Comparison of ENCODE assay signal across 24 cellular contexts in genomic region chr6:87669051-87669450, GRCh38. TPM values are rescaled to one million over a fixed set of nuclear protein-coding genes. Genes with fewer than 3 reads are reported as not detected.
DNase-seq lines count a peak whose midpoint lies in the region; ATAC-seq and TF ChIP-seq lines count a peak whose summit lies in the region.
"Had no signal": no experiment of that assay in that cellular context is flagged by ENCODE, and none has a peak within 500 bp of the region (broad histone marks: within the 10 kb centered on the region; RNA-seq: fewer than 3 reads in every experiment).

No MANE protein-coding gene starts in this region.

- no peak for TF ChIP-seq EP300 in upper lobe of left lung (IDR thresholded peaks at IDR 0.05)

- intact Hi-C loops in psoas muscle (cut with DNase I), result no loop called here

- peaks cover 28% of the 10 kb centered on the region for H3K36me3 Mint-ChIP-seq in activated naive CD8-positive, alpha-beta T cell treated with anti-CD3 and anti-CD28 coated beads for 36 hours
- peaks cover 39% of the 10 kb centered on the region for H3K36me3 Mint-ChIP-seq in activated naive CD8-positive, alpha-beta T cell treated with anti-CD3 and anti-CD28 coated beads, Interleukin-2, amount 50 U/mL, for 24 hours (ENCODE audit: low read depth)

- POLR2A ChIA-PET in RWPE1 (lab: Yijun Ruan, JAX; ENCODE audit: low non-redundant PET), result interaction anchor here (0.7 kb wide), 1 partner anchor 33 kb away, joined by 4 read pairs; the partner anchor contains the start of gene AKIRIN2

- no peak for TF ChIP-seq POLR2A in upper lobe of left lung (IDR thresholded peaks at IDR 0.05)

- H3K9me3 ChIP-seq in psoas muscle (no peaks in the 10 kb centered on the region), upper lobe of left lung (no peaks in the 10 kb centered on the region)
- H3K9me3 ChIP-seq: BE2C, prostate gland, uterus had no signal

- H3K27me3 ChIP-seq in psoas muscle (ENCODE audit: insufficient read depth in 3 of 3, low read length in 2 of 3) (no peaks in the 10 kb centered on the region), upper lobe of left lung (no peaks in the 10 kb centered on the region)
- H3K27me3 ChIP-seq: BE2C, uterus had no signal

- CTCF ChIA-PET in RWPE1 (lab: Yijun Ruan, JAX), result no interaction called here

- WGBS in psoas muscle, 3 donors, result 73 to 77% (median 74%) methylated on average over 3 of the region's 3 CpGs
- WGBS in upper lobe of left lung, 2 donors, result 72 to 78% methylated on average over 3 of the region's 3 CpGs

- H3K27me3 Mint-ChIP-seq in activated naive CD8-positive, alpha-beta T cell treated with anti-CD3 and anti-CD28 coated beads for 36 hours, result no peaks in the 10 kb centered on the region
- no peaks in the 10 kb centered on the region for H3K27me3 Mint-ChIP-seq in activated naive CD8-positive, alpha-beta T cell treated with anti-CD3 and anti-CD28 coated beads, Interleukin-2, amount 50 U/mL, for 24 hours
- H3K27me3 Mint-ChIP-seq: activated CD8-positive, alpha-beta memory T cell treated with anti-CD3 and anti-CD28 coated beads, Interleukin-2, amount 10 ng/mL, durations not matched to agents 7 days and 5 days had no signal

- no peak for DNase-seq in activated naive CD8-positive, alpha-beta T cell treated with anti-CD3 and anti-CD28 coated beads for 36 hours
- DNase-seq in activated naive CD8-positive, alpha-beta T cell treated with anti-CD3 and anti-CD28 coated beads, Interleukin-2, amount 50 U/mL, for 24 hours, result no peak
- DNase-seq in RWPE1 (ENCODE audit: low spot score) (no peak), psoas muscle (no peak), ureter (ENCODE audit: low spot score) (no peak), upper lobe of left lung (no peak), NCI-H526 treated with DMSO at 0.1 percent for 48 hours (lab: John Stamatoyannopoulos, UW) (no peak)
- DNase-seq: 8988T; activated CD4-positive, CD25-positive, alpha-beta regulatory T cell treated with anti-CD3 and anti-CD28 coated beads, Interleukin-2, amount 50 U/mL, for 72 hours; activated CD8-positive, alpha-beta memory T cell treated with anti-CD3 and anti-CD28 coated beads, Interleukin-2, amount 10 ng/mL, durations not matched to agents 7 days and 5 days; BE2C; COR-L47; EL; foreskin melanocyte; MV-4-11; NCI-H1930; RPMI8226; stimulated activated CD4-positive, alpha-beta T cell treated with anti-CD3 and anti-CD28 coated beads, Interleukin-4, amount 100 ng/mL, for 1 hour; T1000; uterus had no signal

- no peak overlapping the region for H3K4me3 Mint-ChIP-seq in activated naive CD8-positive, alpha-beta T cell treated with anti-CD3 and anti-CD28 coated beads for 36 hours
- no peak overlapping the region for H3K4me3 Mint-ChIP-seq in activated naive CD8-positive, alpha-beta T cell treated with anti-CD3 and anti-CD28 coated beads, Interleukin-2, amount 50 U/mL, for 24 hours
- H3K4me3 Mint-ChIP-seq: activated CD8-positive, alpha-beta memory T cell treated with anti-CD3 and anti-CD28 coated beads, Interleukin-2, amount 10 ng/mL, durations not matched to agents 7 days and 5 days had no signal

- H3K4me3 ChIP-seq in psoas muscle (no peak overlapping the region), upper lobe of left lung (no peak overlapping the region)
- H3K4me3 ChIP-seq: prostate gland, smooth muscle cell, uterus had no signal

- H3K4me1 ChIP-seq in psoas muscle (peaks cover 28% of the 10 kb centered on the region), upper lobe of left lung (peaks cover 0 to 13% (median 2%) of the 10 kb centered on the region in 4 donors)
- H3K4me1 ChIP-seq: BE2C, prostate gland, uterus had no signal

- no peak for ATAC-seq in activated naive CD8-positive, alpha-beta T cell treated with anti-CD3 and anti-CD28 coated beads, Interleukin-2, amount 50 U/mL, for 24 hours
- peak; percentile 53 for ATAC-seq in HG02588 (IDR thresholded peaks at IDR 0.05; ENCODE audit: unreplicated experiment)
- no peak for ATAC-seq in psoas muscle
- no peak for ATAC-seq in upper lobe of left lung (ENCODE audit: low FRiP score in 2 of 2)
- ATAC-seq: activated CD8-positive, alpha-beta memory T cell treated with anti-CD3 and anti-CD28 coated beads, Interleukin-2, amount 10 ng/mL, durations not matched to agents 7 days and 5 days had no signal

- peak overlapping the region; percentile 42 for H3K27ac Mint-ChIP-seq in activated naive CD8-positive, alpha-beta T cell treated with anti-CD3 and anti-CD28 coated beads for 36 hours
- no peak overlapping the region for H3K27ac Mint-ChIP-seq in activated naive CD8-positive, alpha-beta T cell treated with anti-CD3 and anti-CD28 coated beads, Interleukin-2, amount 50 U/mL, for 24 hours
- H3K27ac Mint-ChIP-seq: activated CD8-positive, alpha-beta memory T cell treated with anti-CD3 and anti-CD28 coated beads, Interleukin-2, amount 10 ng/mL, durations not matched to agents 7 days and 5 days had no signal

- no peaks in the 10 kb centered on the region for H3K9me3 Mint-ChIP-seq in activated naive CD8-positive, alpha-beta T cell treated with anti-CD3 and anti-CD28 coated beads for 36 hours
- H3K9me3 Mint-ChIP-seq in activated naive CD8-positive, alpha-beta T cell treated with anti-CD3 and anti-CD28 coated beads, Interleukin-2, amount 50 U/mL, for 24 hours, result no peaks in the 10 kb centered on the region

- H3K27ac ChIP-seq in RWPE1 (peak overlapping the region; percentile 16; the same call in 1 of the 2 replicates), psoas muscle (peak overlapping the region; percentile 72), upper lobe of left lung (no peak overlapping the region)
- H3K27ac ChIP-seq: epithelial cell of prostate, prostate gland, uterus had no signal

- H3K36me3 ChIP-seq in psoas muscle (ENCODE audit: insufficient read depth in 1 of 2, low read depth in 1 of 2), result peaks cover 6 to 40% of the 10 kb centered on the region in 2 donors
- H3K36me3 ChIP-seq in upper lobe of left lung, result peaks cover 0 to 24% (median 3%) of the 10 kb centered on the region in 4 donors
- H3K36me3 ChIP-seq: prostate gland, uterus had no signal

- TF ChIP-seq CTCF in RWPE1 (conservative IDR thresholded peaks at IDR 0.05; ENCODE audit: low read depth), result no peak
- TF ChIP-seq CTCF in psoas muscle (IDR thresholded peaks at IDR 0.05), result no peak
- no peak for TF ChIP-seq CTCF in upper lobe of left lung (IDR thresholded peaks at IDR 0.05)

- peaks cover 7% of the 10 kb centered on the region for H3K4me1 Mint-ChIP-seq in activated naive CD8-positive, alpha-beta T cell treated with anti-CD3 and anti-CD28 coated beads for 36 hours
- H3K4me1 Mint-ChIP-seq in activated naive CD8-positive, alpha-beta T cell treated with anti-CD3 and anti-CD28 coated beads, Interleukin-2, amount 50 U/mL, for 24 hours, result peaks cover 16% of the 10 kb centered on the region

RNA-seq across cellular contexts. Expression of gene AKIRIN2, which starts 33.0 kb away (rescaled TPM):
- 10 to 100 TPM; 47.5 to 48.7 TPM for total RNA-seq in activated naive CD8-positive, alpha-beta T cell treated with anti-CD3 and anti-CD28 coated beads for 36 hours
- total RNA-seq in psoas muscle (100 to 1,000 TPM in 3 of 4 donors, 10 to 100 TPM in 1; 71.9 to 188 (median 141) TPM), ureter (38.5 TPM), upper lobe of left lung (10 to 100 TPM; 42.3 to 87.0 (median 57.2) TPM)
- polyA plus RNA-seq in psoas muscle, result 100 to 1,000 TPM in 1 of 3 donors, 10 to 100 TPM in 2; 65.0 to 127 (median 87.6) TPM

Comparison
In these comparisons a context has a peak if more than half of its experiments do, and no peak if none do; other contexts are left out.
1. H3K27ac ChIP-seq: peak in RWPE1 (single experiment) and psoas muscle (single experiment); none in upper lobe of left lung (0 of 4).